In genomic region chr4:152188801-152189200, GRCh38 we compare ENCODE assay signal across 26 cellular contexts.
DNase-seq lines count a peak whose midpoint lies in the region; ATAC-seq and TF ChIP-seq lines count a peak whose summit lies in the region.
"Had no signal": no experiment of that assay in that cellular context is flagged by ENCODE, and none has a peak within 500 bp of the region (broad histone marks: within the 10 kb centered on the region; RNA-seq: fewer than 3 reads in every experiment).

No MANE protein-coding gene starts in this region.

- H3K4me3 Mint-ChIP-seq in brain = no peak overlapping the region
- H3K4me3 Mint-ChIP-seq: activated CD8-positive, alpha-beta T cell treated with anti-CD3 and anti-CD28 coated beads for 36 hours; activated naive CD8-positive, alpha-beta T cell; CD4-positive, CD25-positive, alpha-beta regulatory T cell; dendritic cell treated with granulocyte-macrophage colony-stimulating factor and Interleukin-4, amounts not matched to agents 40 ng/mL and 50 ng/mL, for 4 days; immature natural killer cell; T-helper 1 cell treated with Interleukin-12 subunit alpha and Interleukin-12 subunit beta and Interleukin-4 antibody, amounts not matched to agents 30 μg/mL and 1 μg/mL, for 36 hours had no signal

- DNase-seq in DMS53 (lab: John Stamatoyannopoulos, UW) = peak; percentile 10
- no peak for DNase-seq in DMS53 treated with DMSO at 0.1 percent for 48 hours (lab: John Stamatoyannopoulos, UW; ENCODE audit: unreplicated experiment)
- no peak for DNase-seq in psoas muscle
- DNase-seq in NCI-H82 (lab: John Stamatoyannopoulos, UW) = no peak
- no peak for DNase-seq in stimulated activated CD4-positive, alpha-beta T cell treated with anti-CD3 and anti-CD28 coated beads, Interleukin-4, amount 100 ng/mL, for 4 hours
- no peak for DNase-seq in activated T-cell treated with anti-CD3 and anti-CD28 coated beads, Interleukin-2, amount 50 U/mL, for 48 hours
- DNase-seq: 8988T; activated CD4-positive, CD25-positive, alpha-beta regulatory T cell treated with anti-CD3 and anti-CD28 coated beads, Interleukin-2, amount 50 U/mL, for 72 hours; activated CD8-positive, alpha-beta T cell treated with anti-CD3 and anti-CD28 coated beads for 36 hours; anterior cingulate cortex; CD4-positive, CD25-positive, alpha-beta regulatory T cell; hypothalamus; immature natural killer cell; Karpas-422; left colon; mesenchymal stem cell; NCI-H1694; NCI-H510A; stimulated activated naive CD4-positive, alpha-beta T cell treated with Interleukin-2 at 50 U/mL for 16 hours had no signal

- no peak overlapping the region for H3K27ac ChIP-seq in psoas muscle
- H3K27ac ChIP-seq: cardiac muscle cell had no signal

- H3K27me3 ChIP-seq in psoas muscle (ENCODE audit: insufficient read depth in 3 of 3, low read length in 2 of 3) = no peaks in the 10 kb centered on the region

- no peaks in the 10 kb centered on the region for H3K36me3 ChIP-seq in psoas muscle (ENCODE audit: insufficient read depth in 1 of 2, low read depth in 1 of 2)
- H3K36me3 ChIP-seq: cardiac muscle cell had no signal

- H3K27ac Mint-ChIP-seq in brain = peak overlapping the region in 3 of 5 experiments; percentile 52 to 72 (median 63)
- H3K27ac Mint-ChIP-seq: activated CD8-positive, alpha-beta T cell treated with anti-CD3 and anti-CD28 coated beads for 36 hours; activated naive CD8-positive, alpha-beta T cell; CD4-positive, CD25-positive, alpha-beta regulatory T cell; progenitor cell of endocrine pancreas; T-helper 1 cell treated with Interleukin-12 subunit alpha and Interleukin-12 subunit beta and Interleukin-4 antibody, amounts not matched to agents 30 μg/mL and 1 μg/mL, for 36 hours had no signal

- no peaks in the 10 kb centered on the region for H3K9me3 ChIP-seq in psoas muscle

- H3K4me1 Mint-ChIP-seq in brain = peaks cover 23% of the 10 kb centered on the region
- H3K4me1 Mint-ChIP-seq: immature natural killer cell had no signal

- H3K36me3 Mint-ChIP-seq in brain = no peaks in the 10 kb centered on the region
- H3K36me3 Mint-ChIP-seq: CD4-positive, CD25-positive, alpha-beta regulatory T cell; immature natural killer cell had no signal

- peaks cover 6% of the 10 kb centered on the region for H3K27me3 Mint-ChIP-seq in brain
- H3K27me3 Mint-ChIP-seq: activated CD8-positive, alpha-beta T cell treated with anti-CD3 and anti-CD28 coated beads for 36 hours; activated naive CD8-positive, alpha-beta T cell had no signal

- peak; percentile 10 for ATAC-seq in GM18511 (IDR thresholded peaks at IDR 0.05; ENCODE audit: unreplicated experiment)
- peak; percentile 70 to 94 (median 84) for ATAC-seq in psoas muscle
- ATAC-seq: activated CD8-positive, alpha-beta T cell treated with anti-CD3 and anti-CD28 coated beads for 36 hours; left colon had no signal

- H3K4me1 ChIP-seq in psoas muscle = peaks cover 20% of the 10 kb centered on the region

- 23 to 47% (median 27%) methylated on average over 4 of the region's 4 CpGs for WGBS in psoas muscle, 3 donors

- H3K4me3 ChIP-seq in psoas muscle = no peak overlapping the region
- H3K4me3 ChIP-seq: cardiac muscle cell had no signal

- intact Hi-C loops in psoas muscle (cut with DNase I) = no loop called here

- TF ChIP-seq CTCF in brain (conservative IDR thresholded peaks at IDR 0.05) = no peak
- no peak for TF ChIP-seq CTCF in psoas muscle (IDR thresholded peaks at IDR 0.05)

- peaks cover 0 to 6% (median under 1%) of the 10 kb centered on the region in 5 experiments for H3K9me3 Mint-ChIP-seq in brain
- H3K9me3 Mint-ChIP-seq: dendritic cell treated with granulocyte-macrophage colony-stimulating factor and Interleukin-4, amounts not matched to agents 40 ng/mL and 50 ng/mL, for 4 days; immature natural killer cell had no signal
